Comparison of ENCODE assay signal across 21 cellular contexts in genomic region chr3:73552700-73553099, GRCh38.
A peak's percentile ranks its signal among the peaks of the same experiment; 100 is the strongest.
DNase-seq lines count a peak whose midpoint lies in the region; ATAC-seq, FAIRE-seq and TF ChIP-seq lines count a peak whose summit lies in the region.
"Had no signal": no experiment of that assay in that cellular context is flagged by ENCODE, and none has a peak within 500 bp of the region (broad histone marks: within the 10 kb centered on the region; RNA-seq: fewer than 3 reads in every experiment).

No MANE protein-coding gene starts in this region.

- H3F3A ChIP-seq in SK-N-SH (replicated peaks; ENCODE audit: insufficient read depth) = peaks cover 19% of the 10 kb centered on the region

- H3K4me1 ChIP-seq in SK-N-SH (ENCODE audit: control insufficient read depth in 1 of 2, insufficient read depth in 2 of 2, low read depth in 1 of 2, low read length in 1 of 2) (peaks cover 24 to 27% of the 10 kb centered on the region in 2 experiments), gastroesophageal sphincter (peaks cover 11 to 79% (median 14%) of the 10 kb centered on the region in 3 donors)
- H3K4me1 ChIP-seq: upper lobe of right lung had no signal

- H3K27me3 ChIP-seq in SK-N-SH (ENCODE audit: insufficient read depth) (no peaks in the 10 kb centered on the region), gastroesophageal sphincter (no peaks in the 10 kb centered on the region), WERI-Rb-1 (ENCODE audit: insufficient read depth, low read depth, severe bottlenecking) (no peaks in the 10 kb centered on the region)
- H3K27me3 ChIP-seq: upper lobe of right lung had no signal

- 53% methylated on average over 4 of the region's 4 CpGs for WGBS in SK-N-SH (ENCODE audit: low lambda C conversion rate)
- WGBS in gastroesophageal sphincter (ENCODE audit: low coverage in 1 of 2), 2 donors = 8 to 26% methylated on average over 4 of the region's 4 CpGs

- TF ChIP-seq EP300 in SK-N-SH (IDR thresholded peaks at IDR 0.05; ENCODE audit: borderline replicate concordance in 1 of 2, low read depth in 1 of 2, low read length in 1 of 2) (no peak), gastroesophageal sphincter (IDR thresholded peaks at IDR 0.05) (no peak)

- H3K9me2 ChIP-seq in SK-N-SH = no peaks in the 10 kb centered on the region

- H3K4me3 ChIP-seq in SK-N-SH (ENCODE audit: low read depth in 2 of 2, low read length in 1 of 2) (no peak overlapping the region), gastroesophageal sphincter (no peak overlapping the region), WERI-Rb-1 (ENCODE audit: low read depth, low read length) (no peak overlapping the region)
- H3K4me3 ChIP-seq: lung, upper lobe of right lung had no signal

- H3K9me3 ChIP-seq in SK-N-SH (no peaks in the 10 kb centered on the region), gastroesophageal sphincter (no peaks in the 10 kb centered on the region), WERI-Rb-1 (ENCODE audit: severe bottlenecking) (no peaks in the 10 kb centered on the region)
- H3K9me3 ChIP-seq: upper lobe of right lung had no signal

- TF ChIP-seq RAD21 in SK-N-SH (IDR thresholded peaks at IDR 0.05; ENCODE audit: low read length) = no peak

- CTCF ChIA-PET in SK-N-SH (lab: Yijun Ruan, JAX) = no interaction called here

- ATAC-seq in SK-N-SH treated with all-trans-retinoic acid at 6 μM for 48 hours = no peak
- ATAC-seq in gastroesophageal sphincter = no peak
- ATAC-seq: sciatic nerve; stimulated activated memory B cell treated with anti-CD40 and anti-IgM and Interleukin-4, amounts not matched to agents 10 μg/mL and 1 μg/mL and 100 μg/mL, for 72 hours; upper lobe of right lung had no signal

- H3K4me2 ChIP-seq in SK-N-SH = no peak overlapping the region

- TF ChIP-seq CTCF in SK-N-SH (IDR thresholded peaks at IDR 0.05) (no peak), gastroesophageal sphincter (IDR thresholded peaks at IDR 0.05) (no peak), WERI-Rb-1 (IDR thresholded peaks at IDR 0.05; ENCODE audit: low read depth, low read length) (no peak)

- H3K36me3 ChIP-seq in SK-N-SH (replicated peaks in 1 of 2; ENCODE audit: control insufficient read depth in 1 of 2, insufficient read depth in 2 of 2, low read length in 1 of 2) (peaks cover 0 to 5% of the 10 kb centered on the region in 2 experiments), gastroesophageal sphincter (no peaks in the 10 kb centered on the region), WERI-Rb-1 (no peaks in the 10 kb centered on the region)
- H3K36me3 ChIP-seq: upper lobe of right lung had no signal

- POLR2A ChIA-PET in SK-N-SH (lab: Yijun Ruan, JAX) = no interaction called here

- DNase-seq in SK-N-SH = no peak
- DNase-seq in amniotic stem cell (lab: John Stamatoyannopoulos, UW) = peak; percentile 12
- peak; percentile 19 for DNase-seq in urothelium cell line (ENCODE audit: low spot score)
- DNase-seq in NCI-H2107 (lab: John Stamatoyannopoulos, UW) = no peak
- no peak for DNase-seq in hepatic stellate cell (ENCODE audit: low spot score)
- no peak for DNase-seq in WERI-Rb-1
- DNase-seq: ACHN; activated CD4-positive, alpha-beta T cell treated with anti-CD3 and anti-CD28 coated beads, Interleukin-2, amount 10 ng/mL, durations not matched to agents 24 days and 14 days; activated naive CD8-positive, alpha-beta T cell treated with anti-CD3 and anti-CD28 coated beads for 36 hours; activated T-cell treated with anti-CD3 and anti-CD28 coated beads, Interleukin-2, amount 50 U/mL, for 1 hour; NCI-H1436 treated with DMSO at 0.1 percent for 48 hours; NCI-H82; upper lobe of right lung had no signal

- peaks cover 91% of the 10 kb centered on the region for H3K79me2 ChIP-seq in SK-N-SH (ENCODE audit: insufficient read depth)

- H4K20me1 ChIP-seq in SK-N-SH (ENCODE audit: insufficient read depth) = no peaks in the 10 kb centered on the region; the same call in 1 of the 2 replicates

- H2AFZ ChIP-seq in SK-N-SH (ENCODE audit: low read depth) = no peak overlapping the region

- H3K27ac ChIP-seq in SK-N-SH (ENCODE audit: low read depth in 2 of 2, low read length in 1 of 2) (0 out of 4 replicates have a peak overlapping the region, but pooled peaks of 1 of the 2 experiments have one; percentile 4), gastroesophageal sphincter (peak overlapping the region in 3 of 4 donors; percentile 35 to 78 (median 44)), WERI-Rb-1 (no peak overlapping the region)
- H3K27ac ChIP-seq: epithelial cell of prostate, upper lobe of right lung had no signal

- TF ChIP-seq POLR2A in gastroesophageal sphincter (IDR thresholded peaks at IDR 0.05) = no peak

- no peak for FAIRE-seq in urothelium cell line (lab: Jason Lieb, UNC)
- FAIRE-seq: colon, H54 had no signal

- H3K9ac ChIP-seq in SK-N-SH = no peak overlapping the region

TF ChIP-seq in SK-N-SH, 30 proteins besides CTCF, POLR2A, EP300 and RAD21:
- no peak for TF ChIP-seq PBX3 (IDR thresholded peaks at IDR 0.05)
- peak; percentile 75 for TF ChIP-seq JUND (IDR thresholded peaks at IDR 0.05)
- no peak for TF ChIP-seq MAX (IDR thresholded peaks at IDR 0.05; ENCODE audit: low read depth)
- peak; percentile 80 for TF ChIP-seq FOSL2 (IDR thresholded peaks at IDR 0.05; ENCODE audit: borderline replicate concordance, low read depth)
- no peak for TF ChIP-seq RXRA (IDR thresholded peaks at IDR 0.05; ENCODE audit: borderline replicate concordance, low read depth)
- TF ChIP-seq USF2 (IDR thresholded peaks at IDR 0.05; ENCODE audit: borderline replicate concordance, low read depth, low read length) = no peak
- TF ChIP-seq TEAD4 (IDR thresholded peaks at IDR 0.05; ENCODE audit: borderline replicate concordance, insufficient read depth) = no peak

TF ChIP-seq in SK-N-SH treated with all-trans-retinoic acid at 6 μM for 48 hours, 23 proteins besides CTCF, POLR2A, EP300 and RAD21 (continues in another document):
- no peak for TF ChIP-seq ZNF8 (CRISPR knock-in tag; IDR thresholded peaks at IDR 0.05)
- TF ChIP-seq ZNF70 (CRISPR knock-in tag; IDR thresholded peaks at IDR 0.05) = no peak
- TF ChIP-seq ARNTL (CRISPR knock-in tag; IDR thresholded peaks at IDR 0.05; ENCODE audit: borderline replicate concordance, low read depth) = no peak
- TF ChIP-seq BACH2 (CRISPR knock-in tag; IDR thresholded peaks at IDR 0.05; ENCODE audit: borderline replicate concordance) = no peak
- no peak for TF ChIP-seq ZFP3 (CRISPR knock-in tag; IDR thresholded peaks at IDR 0.05)
- no peak for TF ChIP-seq ESRRG (CRISPR knock-in tag; IDR thresholded peaks at IDR 0.05)
- TF ChIP-seq RARB (CRISPR knock-in tag; IDR thresholded peaks at IDR 0.05) = no peak
- no peak for TF ChIP-seq TSHZ2 (CRISPR knock-in tag; IDR thresholded peaks at IDR 0.05)
- no peak for TF ChIP-seq PPARA (CRISPR knock-in tag; IDR thresholded peaks at IDR 0.05; ENCODE audit: borderline replicate concordance)
- no peak for TF ChIP-seq SNAI2 (CRISPR knock-in tag; IDR thresholded peaks at IDR 0.05)
- TF ChIP-seq POU6F1 (CRISPR knock-in tag; IDR thresholded peaks at IDR 0.05; ENCODE audit: borderline replicate concordance, low read depth) = no peak
- no peak for TF ChIP-seq CSRNP3 (CRISPR knock-in tag; IDR thresholded peaks at IDR 0.05)

Comparison
In these comparisons a context has a peak if more than half of its experiments do, and no peak if none do; other contexts are left out.
1. DNase-seq: peak in amniotic stem cell (single experiment) and urothelium cell line (single experiment); none in SK-N-SH (single experiment), NCI-H2107 (single experiment), hepatic stellate cell (single experiment) and WERI-Rb-1 (single experiment).